Comparison of ENCODE assay signal across 15 cellular contexts in the genomic region with DNA sequence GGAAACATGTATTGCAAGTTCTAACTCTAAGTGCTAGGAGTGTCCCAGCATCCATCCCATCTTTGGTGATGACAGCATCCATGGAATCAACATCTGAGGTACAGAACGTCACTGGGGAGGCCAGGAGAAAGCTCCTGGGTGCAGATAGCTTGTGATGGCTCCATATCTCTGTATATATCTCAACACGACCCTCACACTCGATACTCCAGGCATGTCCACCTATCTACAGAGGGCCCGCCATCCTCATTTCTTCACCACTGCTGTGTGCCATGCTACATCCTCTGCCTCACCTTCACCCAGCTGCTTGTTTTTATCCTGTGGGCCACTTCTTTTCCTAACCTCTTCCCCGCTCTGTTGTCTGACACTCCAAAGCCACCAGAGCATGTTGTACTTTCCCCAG.
DNase-seq lines count a peak whose midpoint lies in the region; ATAC-seq and TF ChIP-seq lines count a peak whose summit lies in the region.
"Had no signal": no experiment of that assay in that cellular context is flagged by ENCODE, and none has a peak within 500 bp of the region (broad histone marks: within the 10 kb centered on the region; RNA-seq: fewer than 3 reads in every experiment).

No MANE protein-coding gene starts in this region.

- no peaks in the 10 kb centered on the region for H3K36me3 ChIP-seq in BLaER1 treated with 17β-estradiol and CSF1 and Interleukin-3, amounts not matched to agents 10 nM and 100 nM
- H3K36me3 ChIP-seq in DOHH2 (ENCODE audit: control insufficient read depth, low read length) (peaks cover 9% of the 10 kb centered on the region), esophagus muscularis mucosa (no peaks in the 10 kb centered on the region), rectal smooth muscle tissue (ENCODE audit: control insufficient read depth, insufficient read depth, low read length) (no peaks in the 10 kb centered on the region)
- H3K36me3 ChIP-seq: HAP-1 had no signal

- peak overlapping the region in 7 of 11 experiments; percentile 67 to 87 (median 73); a peak in 7 of 22 replicates for H3K4me2 ChIP-seq in BLaER1 treated with 17β-estradiol and CSF1 and Interleukin-3, amounts not matched to agents 10 nM and 100 nM
- peak overlapping the region; percentile 96 for H3K4me2 ChIP-seq in DOHH2 (ENCODE audit: low read length)

- TF ChIP-seq CTCF in DOHH2 (IDR thresholded peaks at IDR 0.05; ENCODE audit: low read depth, low read length, poor library complexity, severe bottlenecking) (no peak), esophagus muscularis mucosa (IDR thresholded peaks at IDR 0.05) (no peak)

- TF ChIP-seq POLR2A in esophagus muscularis mucosa (IDR thresholded peaks at IDR 0.05; ENCODE audit: low read depth) = no peak

- H3F3A ChIP-seq in DOHH2 (ENCODE audit: control insufficient read depth, insufficient read depth) = peaks cover 36% of the 10 kb centered on the region

- intact Hi-C loops in esophagus muscularis mucosa (cut with DNase I) (loop anchor here (2.0 kb wide), 1 partner anchor 32 kb away; no protein-coding TSS in a partner anchor), posterior vena cava (cut with DNase I) (loop anchor here in 1 of 2 donors (5.0 kb wide), 1 partner anchor 51 kb away; no protein-coding TSS in a partner anchor)

- peaks cover 29 to 48% (median 39%) of the 10 kb centered on the region in 10 experiments for H3K4me1 ChIP-seq in BLaER1 treated with 17β-estradiol and CSF1 and Interleukin-3, amounts not matched to agents 10 nM and 100 nM
- H3K4me1 ChIP-seq in DOHH2 (ENCODE audit: control insufficient read depth, low read length) = peaks cover 80% of the 10 kb centered on the region
- peaks cover 38 to 76% (median 66%) of the 10 kb centered on the region in 4 donors for H3K4me1 ChIP-seq in esophagus muscularis mucosa
- peaks cover 37% of the 10 kb centered on the region for H3K4me1 ChIP-seq in rectal smooth muscle tissue (ENCODE audit: control insufficient read depth, insufficient read depth, low read length)
- H3K4me1 ChIP-seq: HAP-1 had no signal

- H3K27me3 ChIP-seq in BLaER1 treated with 17β-estradiol and CSF1 and Interleukin-3, amounts not matched to agents 10 nM and 100 nM = no peaks in the 10 kb centered on the region
- H3K27me3 ChIP-seq in DOHH2 (ENCODE audit: control insufficient read depth, low read length) (no peaks in the 10 kb centered on the region), esophagus muscularis mucosa (no peaks in the 10 kb centered on the region), rectal smooth muscle tissue (ENCODE audit: control insufficient read depth, insufficient read depth, low read length) (no peaks in the 10 kb centered on the region)

- no peak for ATAC-seq in HG03135 (IDR thresholded peaks at IDR 0.05; ENCODE audit: unreplicated experiment)
- ATAC-seq: HepG2 had no signal

- no peaks in the 10 kb centered on the region for H3K79me2 ChIP-seq in DOHH2 (ENCODE audit: control insufficient read depth, low read length)

- 0 out of 22 replicates have a peak overlapping the region, but pooled peaks of 1 of the 11 experiments have one; percentile 66 for H3K27ac ChIP-seq in BLaER1 treated with 17β-estradiol and CSF1 and Interleukin-3, amounts not matched to agents 10 nM and 100 nM
- H3K27ac ChIP-seq in DOHH2 (ENCODE audit: low read depth, low read length) = peak overlapping the region; percentile 100
- peak overlapping the region; percentile 79 to 90 (median 84) for H3K27ac ChIP-seq in esophagus muscularis mucosa (replicated peaks in 1 of 4)
- H3K27ac ChIP-seq in rectal smooth muscle tissue (ENCODE audit: low read depth, low read length) = peak overlapping the region; percentile 82
- H3K27ac ChIP-seq: RWPE1 had no signal

- H4K20me1 ChIP-seq in BLaER1 treated with 17β-estradiol and CSF1 and Interleukin-3, amounts not matched to agents 10 nM and 100 nM = no peaks in the 10 kb centered on the region
- H4K20me1 ChIP-seq in DOHH2 (ENCODE audit: control insufficient read depth, insufficient read depth, low read depth, low read length) = no peaks in the 10 kb centered on the region

- TF ChIP-seq EP300 in esophagus muscularis mucosa (IDR thresholded peaks at IDR 0.05) = no peak

- DNase-seq in esophagus muscularis mucosa (ENCODE audit: extremely low spot score) = no peak
- no peak for DNase-seq in posterior vena cava (ENCODE audit: low spot score)
- no peak for DNase-seq in NCI-H1092 treated with DMSO at 0.1 percent for 48 hours (lab: John Stamatoyannopoulos, UW)
- DNase-seq: amniotic stem cell, erythroblast, kidney glomerular epithelial cell, MV-4-11, NCI-H774 had no signal

- H3K4me3 ChIP-seq in BLaER1 treated with 17β-estradiol and CSF1 and Interleukin-3, amounts not matched to agents 10 nM and 100 nM = no peak overlapping the region
- peak overlapping the region; percentile 74 for H3K4me3 ChIP-seq in DOHH2 (ENCODE audit: low read length)
- no peak overlapping the region for H3K4me3 ChIP-seq in esophagus muscularis mucosa
- no peak overlapping the region for H3K4me3 ChIP-seq in rectal smooth muscle tissue (ENCODE audit: low read length)
- H3K4me3 ChIP-seq: HAP-1 had no signal

- WGBS in esophagus muscularis mucosa = 83% methylated on average over 5 of the region's 5 CpGs

- peaks cover 0 to 6% (median 0%) of the 10 kb centered on the region in 11 experiments; a peak in 1 of 22 replicates for H3K9me3 ChIP-seq in BLaER1 treated with 17β-estradiol and CSF1 and Interleukin-3, amounts not matched to agents 10 nM and 100 nM (replicated peaks in 1 of 11)
- H3K9me3 ChIP-seq in DOHH2 (ENCODE audit: control insufficient read depth, insufficient read depth, low read length) (peaks cover 6% of the 10 kb centered on the region; the same call in 1 of the 2 replicates), esophagus muscularis mucosa (no peaks in the 10 kb centered on the region)
- H3K9me3 ChIP-seq: HAP-1 had no signal

- H3K9ac ChIP-seq in BLaER1 treated with 17β-estradiol and CSF1 and Interleukin-3, amounts not matched to agents 10 nM and 100 nM = no peak overlapping the region
- no peak overlapping the region for H3K9ac ChIP-seq in rectal smooth muscle tissue (ENCODE audit: low read length)

- no peaks in the 10 kb centered on the region for H3K9me2 ChIP-seq in DOHH2 (replicated peaks; ENCODE audit: control insufficient read depth, low read length)
